9 cellular contexts compared by ENCODE assay signal in genomic region chr5:67206381-67207328, GRCh38. TPM values are rescaled to one million over a fixed set of nuclear protein-coding genes. Genes with fewer than 3 reads are reported as not detected.
DNase-seq lines count a peak whose midpoint lies in the region; ATAC-seq and TF ChIP-seq lines count a peak whose summit lies in the region.
"Had no signal": no experiment of that assay in that cellular context is flagged by ENCODE, and none has a peak within 500 bp of the region (broad histone marks: within the 10 kb centered on the region; RNA-seq: fewer than 3 reads in every experiment).

No MANE protein-coding gene starts in this region.

- H3K4me3 ChIP-seq in vagina: no peak overlapping the region
- H3K4me3 ChIP-seq in lower leg skin (ENCODE audit: low read depth, poor library complexity, severe bottlenecking): no peak overlapping the region

- no peaks in the 10 kb centered on the region for H3K27me3 ChIP-seq in vagina

- H3K9me3 Mint-ChIP-seq in activated naive CD4-positive, alpha-beta T cell treated with anti-CD3 and anti-CD28 coated beads, Interleukin-2, amount 10 ng/mL, durations not matched to agents 7 days and 5 days: peaks cover 3% of the 10 kb centered on the region
- peaks cover 0 to 9% (median 6%) of the 10 kb centered on the region in 7 donors for H3K9me3 Mint-ChIP-seq in naive B cell
- H3K9me3 Mint-ChIP-seq: brain had no signal

- H3K4me1 ChIP-seq in vagina: peaks cover 28% of the 10 kb centered on the region

- peaks cover 87% of the 10 kb centered on the region for H3K4me1 Mint-ChIP-seq in activated naive CD4-positive, alpha-beta T cell treated with anti-CD3 and anti-CD28 coated beads, Interleukin-2, amount 10 ng/mL, durations not matched to agents 7 days and 5 days
- H3K4me1 Mint-ChIP-seq in naive B cell: peaks cover 56 to 86% (median 64%) of the 10 kb centered on the region in 3 donors

- H3K36me3 Mint-ChIP-seq in activated naive CD4-positive, alpha-beta T cell treated with anti-CD3 and anti-CD28 coated beads, Interleukin-2, amount 10 ng/mL, durations not matched to agents 7 days and 5 days: peaks cover 27% of the 10 kb centered on the region
- H3K36me3 Mint-ChIP-seq in naive B cell: no peaks in the 10 kb centered on the region
- H3K36me3 Mint-ChIP-seq: brain had no signal

- TF ChIP-seq POLR2A in vagina (IDR thresholded peaks at IDR 0.05): no peak
- TF ChIP-seq POLR2A in lower leg skin (IDR thresholded peaks at IDR 0.05): no peak

- intact Hi-C loops in vagina (cut with DNase I) (loop anchor here (10.0 kb wide), 1 partner anchor 52 kb away; no protein-coding TSS in a partner anchor), lower leg skin (cut with DNase I; ENCODE audit: low total_unique reads) (loop anchor here (10.0 kb wide), 1 partner anchor 222 kb away; no protein-coding TSS in a partner anchor)

- CTCF ChIA-PET in activated naive CD4-positive, alpha-beta T cell treated with anti-CD3 and anti-CD28 coated beads, Interleukin-2, amount 10 ng/mL, durations not matched to agents 7 days and 5 days (lab: Charles Lee): interaction anchor here (0.9 to 7.8 kb wide), 9 partner anchors 9 to 218 kb away, joined by 3 to 161 read pairs (median 7); no protein-coding TSS in a partner anchor

- ATAC-seq in GM19043 (IDR thresholded peaks at IDR 0.05; ENCODE audit: low read depth, unreplicated experiment) (peak; percentile 68), HG03135 (IDR thresholded peaks at IDR 0.05; ENCODE audit: unreplicated experiment) (peak; percentile 84), naive B cell (ENCODE audit: low read depth in 2 of 2) (peak; percentile 79 to 83)

- TF ChIP-seq CTCF in vagina (IDR thresholded peaks at IDR 0.05) (no peak), lower leg skin (IDR thresholded peaks at IDR 0.05) (no peak)

- peak; percentile 52 for DNase-seq in SKM-1 (lab: John Stamatoyannopoulos, UW; ENCODE audit: unreplicated experiment)
- DNase-seq in activated naive CD4-positive, alpha-beta T cell treated with anti-CD3 and anti-CD28 coated beads, Interleukin-2, amount 10 ng/mL, durations not matched to agents 7 days and 5 days: peak; percentile 94
- DNase-seq in naive B cell: peak; percentile 83
- DNase-seq in vagina (ENCODE audit: extremely low spot score in 2 of 2): no peak
- DNase-seq in NCI-H2196 (lab: John Stamatoyannopoulos, UW; ENCODE audit: unreplicated experiment): no peak
- DNase-seq in lower leg skin (ENCODE audit: low spot score in 2 of 2): no peak

- WGBS in lower leg skin, 2 donors: 51 to 62% methylated on average over 7 of the region's 7 CpGs

- H3K9me3 ChIP-seq in vagina: no peaks in the 10 kb centered on the region

- H3K27me3 Mint-ChIP-seq in activated naive CD4-positive, alpha-beta T cell treated with anti-CD3 and anti-CD28 coated beads, Interleukin-2, amount 10 ng/mL, durations not matched to agents 7 days and 5 days: no peaks in the 10 kb centered on the region
- H3K27me3 Mint-ChIP-seq in naive B cell: no peaks in the 10 kb centered on the region

- peak overlapping the region; percentile 93 for H3K27ac Mint-ChIP-seq in activated naive CD4-positive, alpha-beta T cell treated with anti-CD3 and anti-CD28 coated beads, Interleukin-2, amount 10 ng/mL, durations not matched to agents 7 days and 5 days
- H3K27ac Mint-ChIP-seq in naive B cell: peak overlapping the region; percentile 74 to 97 (median 90)
- H3K27ac Mint-ChIP-seq: brain had no signal

- H3K27ac ChIP-seq in vagina: peak overlapping the region; percentile 51

- no peaks in the 10 kb centered on the region for H3K36me3 ChIP-seq in vagina

- H3K4me3 Mint-ChIP-seq in activated naive CD4-positive, alpha-beta T cell treated with anti-CD3 and anti-CD28 coated beads, Interleukin-2, amount 10 ng/mL, durations not matched to agents 7 days and 5 days: peak overlapping the region; percentile 21
- H3K4me3 Mint-ChIP-seq in naive B cell: peak overlapping the region; percentile 65 to 91 (median 75)
- H3K4me3 Mint-ChIP-seq: brain had no signal

RNA-seq across cellular contexts. Expression of gene CD180, which starts 10.1 kb away (rescaled TPM):
- 100 to 1,000 TPM in 3 of 6 donors, 10 to 100 TPM in 3; 29.6 to 131 (median 91.3) TPM for polyA plus RNA-seq in naive B cell (ENCODE audit: low read depth in 6 of 6)
- total RNA-seq in vagina: 2.0 TPM
- total RNA-seq in lower leg skin: under 1 TPM; 0.08 to 0.42 (median 0.27) TPM

Comparison
In these comparisons a context has a peak if more than half of its experiments do, and no peak if none do; other contexts are left out.
1. DNase-seq: peak in SKM-1 (single experiment), activated naive CD4-positive, alpha-beta T cell treated with anti-CD3 and anti-CD28 coated beads, Interleukin-2, amount 10 ng/mL, durations not matched to agents 7 days and 5 days (single experiment) and naive B cell (single experiment); none in vagina (0 of 2), NCI-H2196 (single experiment) and lower leg skin (0 of 2).
2. Peak in every context shown above with its lines, with median percentiles within 50 percentile points of each other: ATAC-seq.